ENCODE assay signal across 1 cellular context in genomic region chr11:68127791-68128681, GRCh38.
TF ChIP-seq lines count a peak whose summit lies in the region.

No MANE protein-coding gene starts in this region.

TF ChIP-seq in HepG2, 621 proteins besides CTCF, POLR2A, EP300 and RAD21 (continued from another document and continues in another):
- TF ChIP-seq ZNF333 (CRISPR knock-in tag; IDR thresholded peaks at IDR 0.05; ENCODE audit: borderline replicate concordance): no peak; the same call in 1 of the 2 replicates
- TF ChIP-seq ZNF576 (CRISPR knock-in tag; IDR thresholded peaks at IDR 0.05): no peak
- TF ChIP-seq KDM5B (CRISPR knock-in tag; IDR thresholded peaks at IDR 0.05; ENCODE audit: borderline replicate concordance): peak; percentile 29; the same call in 1 of the 2 replicates
- peak; percentile 28 for TF ChIP-seq HDAC2 (CRISPR knock-in tag; IDR thresholded peaks at IDR 0.05)
- TF ChIP-seq TEAD3 (CRISPR knock-in tag; optimal IDR thresholded peaks at IDR 0.05; ENCODE audit: borderline replicate concordance): peak; percentile 87
- no peak for TF ChIP-seq SNRNP70 (IDR thresholded peaks at IDR 0.05; ENCODE audit: low read depth, low read length)
- TF ChIP-seq ZNF766 (CRISPR knock-in tag; IDR thresholded peaks at IDR 0.05; ENCODE audit: borderline replicate concordance): no peak
- no peak for TF ChIP-seq ATF7-NPFF (CRISPR knock-in tag; IDR thresholded peaks at IDR 0.05; ENCODE audit: low read depth)
- TF ChIP-seq RFXAP (CRISPR knock-in tag; IDR thresholded peaks at IDR 0.05; ENCODE audit: borderline replicate concordance): peak; percentile 3; the same call in 1 of the 2 replicates
- no peak for TF ChIP-seq GTF3A (CRISPR knock-in tag; conservative IDR thresholded peaks at IDR 0.05)
- TF ChIP-seq ZNF282 (IDR thresholded peaks at IDR 0.05; ENCODE audit: partially characterized antibody): no peak
- no peak; the same call in 1 of the 2 replicates for TF ChIP-seq RXRA (CRISPR knock-in tag; IDR thresholded peaks at IDR 0.05)
- TF ChIP-seq, protein P1, sequence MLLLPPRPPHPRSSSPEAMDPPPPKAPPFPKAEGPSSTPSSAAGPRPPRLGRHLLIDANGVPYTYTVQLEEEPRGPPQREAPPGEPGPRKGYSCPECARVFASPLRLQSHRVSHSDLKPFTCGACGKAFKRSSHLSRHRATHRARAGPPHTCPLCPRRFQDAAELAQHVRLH (CRISPR knock-in tag; IDR thresholded peaks at IDR 0.05; ENCODE audit: borderline replicate concordance, low read depth): no peak
- TF ChIP-seq IRX3 (CRISPR knock-in tag; IDR thresholded peaks at IDR 0.05; ENCODE audit: borderline replicate concordance, low read depth): no peak
- no peak for TF ChIP-seq ZNF644 (CRISPR knock-in tag; IDR thresholded peaks at IDR 0.05; ENCODE audit: low read depth)
- TF ChIP-seq MZF1 (CRISPR knock-in tag; IDR thresholded peaks at IDR 0.05; ENCODE audit: borderline replicate concordance): no peak
- no peak for TF ChIP-seq MBNL3 (CRISPR knock-in tag; conservative IDR thresholded peaks at IDR 0.05)
- no peak for TF ChIP-seq KMT2B (CRISPR knock-in tag; IDR thresholded peaks at IDR 0.05)
- no peak for TF ChIP-seq ZNF468 (CRISPR knock-in tag; IDR thresholded peaks at IDR 0.05)
- TF ChIP-seq HMGXB4 (CRISPR knock-in tag; IDR thresholded peaks at IDR 0.05; ENCODE audit: borderline replicate concordance in 1 of 2, low read depth in 1 of 2): peak in 1 of 2 experiments; percentile 44; a peak in 1 of 4 replicates
- TF ChIP-seq, protein P2, sequence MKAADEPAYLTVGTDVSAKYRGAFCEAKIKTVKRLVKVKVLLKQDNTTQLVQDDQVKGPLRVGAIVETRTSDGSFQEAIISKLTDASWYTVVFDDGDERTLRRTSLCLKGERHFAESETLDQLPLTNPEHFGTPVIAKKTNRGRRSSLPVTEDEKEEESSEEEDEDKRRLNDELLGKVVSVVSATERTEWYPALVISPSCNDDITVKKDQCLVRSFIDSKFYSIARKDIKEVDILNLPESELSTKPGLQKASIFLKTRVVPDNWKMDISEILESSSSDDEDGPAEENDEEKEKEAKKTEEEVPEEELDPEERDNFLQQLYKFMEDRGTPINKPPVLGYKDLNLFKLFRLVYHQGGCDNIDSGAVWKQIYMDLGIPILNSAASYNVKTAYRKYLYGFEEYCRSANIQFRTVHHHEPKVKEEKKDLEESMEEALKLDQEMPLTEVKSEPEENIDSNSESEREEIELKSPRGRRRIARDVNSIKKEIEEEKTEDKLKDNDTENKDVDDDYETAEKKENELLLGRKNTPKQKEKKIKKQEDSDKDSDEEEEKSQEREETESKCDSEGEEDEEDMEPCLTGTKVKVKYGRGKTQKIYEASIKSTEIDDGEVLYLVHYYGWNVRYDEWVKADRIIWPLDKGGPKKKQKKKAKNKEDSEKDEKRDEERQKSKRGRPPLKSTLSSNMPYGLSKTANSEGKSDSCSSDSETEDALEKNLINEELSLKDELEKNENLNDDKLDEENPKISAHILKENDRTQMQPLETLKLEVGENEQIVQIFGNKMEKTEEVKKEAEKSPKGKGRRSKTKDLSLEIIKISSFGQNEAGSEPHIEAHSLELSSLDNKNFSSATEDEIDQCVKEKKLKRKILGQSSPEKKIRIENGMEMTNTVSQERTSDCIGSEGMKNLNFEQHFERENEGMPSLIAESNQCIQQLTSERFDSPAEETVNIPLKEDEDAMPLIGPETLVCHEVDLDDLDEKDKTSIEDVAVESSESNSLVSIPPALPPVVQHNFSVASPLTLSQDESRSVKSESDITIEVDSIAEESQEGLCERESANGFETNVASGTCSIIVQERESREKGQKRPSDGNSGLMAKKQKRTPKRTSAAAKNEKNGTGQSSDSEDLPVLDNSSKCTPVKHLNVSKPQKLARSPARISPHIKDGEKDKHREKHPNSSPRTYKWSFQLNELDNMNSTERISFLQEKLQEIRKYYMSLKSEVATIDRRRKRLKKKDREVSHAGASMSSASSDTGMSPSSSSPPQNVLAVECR (CRISPR knock-in tag; IDR thresholded peaks at IDR 0.05; ENCODE audit: borderline replicate concordance): peak; percentile 12; the same call in 1 of the 2 replicates
- no peak for TF ChIP-seq ZFYVE20 (CRISPR knock-in tag; IDR thresholded peaks at IDR 0.05; ENCODE audit: borderline replicate concordance, low read depth)
- TF ChIP-seq ZNF749 (CRISPR knock-in tag; IDR thresholded peaks at IDR 0.05; ENCODE audit: borderline replicate concordance): no peak
- TF ChIP-seq ZNF24 (IDR thresholded peaks at IDR 0.05): no peak
- TF ChIP-seq, protein P3, sequence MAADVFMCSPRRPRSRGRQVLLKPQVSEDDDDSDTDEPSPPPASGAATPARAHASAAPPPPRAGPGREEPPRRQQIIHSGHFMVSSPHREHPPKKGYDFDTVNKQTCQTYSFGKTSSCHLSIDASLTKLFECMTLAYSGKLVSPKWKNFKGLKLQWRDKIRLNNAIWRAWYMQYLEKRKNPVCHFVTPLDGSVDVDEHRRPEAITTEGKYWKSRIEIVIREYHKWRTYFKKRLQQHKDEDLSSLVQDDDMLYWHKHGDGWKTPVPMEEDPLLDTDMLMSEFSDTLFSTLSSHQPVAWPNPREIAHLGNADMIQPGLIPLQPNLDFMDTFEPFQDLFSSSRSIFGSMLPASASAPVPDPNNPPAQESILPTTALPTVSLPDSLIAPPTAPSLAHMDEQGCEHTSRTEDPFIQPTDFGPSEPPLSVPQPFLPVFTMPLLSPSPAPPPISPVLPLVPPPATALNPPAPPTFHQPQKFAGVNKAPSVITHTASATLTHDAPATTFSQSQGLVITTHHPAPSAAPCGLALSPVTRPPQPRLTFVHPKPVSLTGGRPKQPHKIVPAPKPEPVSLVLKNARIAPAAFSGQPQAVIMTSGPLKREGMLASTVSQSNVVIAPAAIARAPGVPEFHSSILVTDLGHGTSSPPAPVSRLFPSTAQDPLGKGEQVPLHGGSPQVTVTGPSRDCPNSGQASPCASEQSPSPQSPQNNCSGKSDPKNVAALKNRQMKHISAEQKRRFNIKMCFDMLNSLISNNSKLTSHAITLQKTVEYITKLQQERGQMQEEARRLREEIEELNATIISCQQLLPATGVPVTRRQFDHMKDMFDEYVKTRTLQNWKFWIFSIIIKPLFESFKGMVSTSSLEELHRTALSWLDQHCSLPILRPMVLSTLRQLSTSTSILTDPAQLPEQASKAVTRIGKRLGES (CRISPR knock-in tag; IDR thresholded peaks at IDR 0.05; ENCODE audit: borderline replicate concordance): no peak
- no peak for TF ChIP-seq ZNF260 (CRISPR knock-in tag; IDR thresholded peaks at IDR 0.05; ENCODE audit: borderline replicate concordance, low read depth)
- TF ChIP-seq CHD2 (IDR thresholded peaks at IDR 0.05; ENCODE audit: low read depth, low read length): peak; percentile 14; the same call in 1 of the 2 replicates
- no peak; the same call in 1 of the 2 replicates for TF ChIP-seq SAFB2 (CRISPR knock-in tag; IDR thresholded peaks at IDR 0.05; ENCODE audit: borderline replicate concordance, low read depth)
- TF ChIP-seq, protein P4, sequence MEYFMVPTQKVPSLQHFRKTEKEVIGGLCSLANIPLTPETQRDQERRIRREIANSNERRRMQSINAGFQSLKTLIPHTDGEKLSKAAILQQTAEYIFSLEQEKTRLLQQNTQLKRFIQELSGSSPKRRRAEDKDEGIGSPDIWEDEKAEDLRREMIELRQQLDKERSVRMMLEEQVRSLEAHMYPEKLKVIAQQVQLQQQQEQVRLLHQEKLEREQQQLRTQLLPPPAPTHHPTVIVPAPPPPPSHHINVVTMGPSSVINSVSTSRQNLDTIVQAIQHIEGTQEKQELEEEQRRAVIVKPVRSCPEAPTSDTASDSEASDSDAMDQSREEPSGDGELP (IDR thresholded peaks at IDR 0.05; ENCODE audit: borderline replicate concordance, low read depth): 0 out of 2 replicates have a peak, but pooled peaks have one; percentile 9
- TF ChIP-seq DNMT3B (CRISPR knock-in tag; conservative IDR thresholded peaks at IDR 0.05): no peak
- peak; percentile 72; the same call in 1 of the 2 replicates for TF ChIP-seq ZNF280D (CRISPR knock-in tag; IDR thresholded peaks at IDR 0.05)
- peak; percentile 25; the same call in 1 of the 2 replicates for TF ChIP-seq TCF7 (IDR thresholded peaks at IDR 0.05; ENCODE audit: low read depth)
- no peak for TF ChIP-seq ZNF10 (CRISPR knock-in tag; IDR thresholded peaks at IDR 0.05; ENCODE audit: borderline replicate concordance, low read depth)
- no peak for TF ChIP-seq KLF11 (CRISPR knock-in tag; IDR thresholded peaks at IDR 0.05)
- no peak for TF ChIP-seq CSRNP1 (CRISPR knock-in tag; IDR thresholded peaks at IDR 0.05)
- no peak for TF ChIP-seq ZNF224 (CRISPR knock-in tag; IDR thresholded peaks at IDR 0.05)
- no peak for TF ChIP-seq SP2 (CRISPR knock-in tag; IDR thresholded peaks at IDR 0.05)
- no peak for TF ChIP-seq SP4 (CRISPR knock-in tag; IDR thresholded peaks at IDR 0.05)
- TF ChIP-seq ZNF12 (CRISPR knock-in tag; IDR thresholded peaks at IDR 0.05): no peak
- peak; percentile 37; the same call in 1 of the 2 replicates for TF ChIP-seq DMAP1 (CRISPR knock-in tag; IDR thresholded peaks at IDR 0.05)
- TF ChIP-seq, protein P5, sequence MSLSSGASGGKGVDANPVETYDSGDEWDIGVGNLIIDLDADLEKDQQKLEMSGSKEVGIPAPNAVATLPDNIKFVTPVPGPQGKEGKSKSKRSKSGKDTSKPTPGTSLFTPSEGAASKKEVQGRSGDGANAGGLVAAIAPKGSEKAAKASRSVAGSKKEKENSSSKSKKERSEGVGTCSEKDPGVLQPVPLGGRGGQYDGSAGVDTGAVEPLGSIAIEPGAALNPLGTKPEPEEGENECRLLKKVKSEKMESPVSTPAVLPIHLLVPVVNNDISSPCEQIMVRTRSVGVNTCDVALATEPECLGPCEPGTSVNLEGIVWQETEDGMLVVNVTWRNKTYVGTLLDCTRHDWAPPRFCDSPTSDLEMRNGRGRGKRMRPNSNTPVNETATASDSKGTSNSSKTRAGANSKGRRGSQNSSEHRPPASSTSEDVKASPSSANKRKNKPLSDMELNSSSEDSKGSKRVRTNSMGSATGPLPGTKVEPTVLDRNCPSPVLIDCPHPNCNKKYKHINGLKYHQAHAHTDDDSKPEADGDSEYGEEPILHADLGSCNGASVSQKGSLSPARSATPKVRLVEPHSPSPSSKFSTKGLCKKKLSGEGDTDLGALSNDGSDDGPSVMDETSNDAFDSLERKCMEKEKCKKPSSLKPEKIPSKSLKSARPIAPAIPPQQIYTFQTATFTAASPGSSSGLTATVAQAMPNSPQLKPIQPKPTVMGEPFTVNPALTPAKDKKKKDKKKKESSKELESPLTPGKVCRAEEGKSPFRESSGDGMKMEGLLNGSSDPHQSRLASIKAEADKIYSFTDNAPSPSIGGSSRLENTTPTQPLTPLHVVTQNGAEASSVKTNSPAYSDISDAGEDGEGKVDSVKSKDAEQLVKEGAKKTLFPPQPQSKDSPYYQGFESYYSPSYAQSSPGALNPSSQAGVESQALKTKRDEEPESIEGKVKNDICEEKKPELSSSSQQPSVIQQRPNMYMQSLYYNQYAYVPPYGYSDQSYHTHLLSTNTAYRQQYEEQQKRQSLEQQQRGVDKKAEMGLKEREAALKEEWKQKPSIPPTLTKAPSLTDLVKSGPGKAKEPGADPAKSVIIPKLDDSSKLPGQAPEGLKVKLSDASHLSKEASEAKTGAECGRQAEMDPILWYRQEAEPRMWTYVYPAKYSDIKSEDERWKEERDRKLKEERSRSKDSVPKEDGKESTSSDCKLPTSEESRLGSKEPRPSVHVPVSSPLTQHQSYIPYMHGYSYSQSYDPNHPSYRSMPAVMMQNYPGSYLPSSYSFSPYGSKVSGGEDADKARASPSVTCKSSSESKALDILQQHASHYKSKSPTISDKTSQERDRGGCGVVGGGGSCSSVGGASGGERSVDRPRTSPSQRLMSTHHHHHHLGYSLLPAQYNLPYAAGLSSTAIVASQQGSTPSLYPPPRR (CRISPR knock-in tag; IDR thresholded peaks at IDR 0.05; ENCODE audit: borderline replicate concordance): peak; percentile 29; the same call in 1 of the 2 replicates
- no peak for TF ChIP-seq CBX5 (CRISPR knock-in tag; IDR thresholded peaks at IDR 0.05; ENCODE audit: borderline replicate concordance)
